Comparison of ENCODE assay signal across 11 cellular contexts in the genomic region with DNA sequence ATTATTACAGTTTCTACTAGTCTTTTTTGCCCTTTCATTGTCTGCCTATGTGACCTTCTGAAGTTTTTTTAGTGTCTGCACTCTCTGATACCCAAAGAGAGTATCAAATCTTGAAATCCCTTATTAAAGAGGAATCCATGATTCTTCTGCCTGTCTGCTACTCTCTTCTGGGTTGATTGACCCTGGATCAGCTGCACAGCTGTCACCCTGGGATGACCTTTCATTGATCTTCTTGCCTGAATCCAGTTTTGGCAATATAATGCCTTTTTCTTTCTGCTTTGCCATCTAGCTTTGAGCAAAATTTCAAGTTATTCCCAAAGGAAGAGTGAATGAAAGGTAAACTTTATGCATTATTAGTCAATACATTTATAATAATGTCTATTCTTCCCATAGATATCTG.
"Had no signal": no experiment of that assay in that cellular context is flagged by ENCODE, and none has a peak within 500 bp of the region (broad histone marks: within the 10 kb centered on the region; RNA-seq: fewer than 3 reads in every experiment).

No MANE protein-coding gene starts in this region.

- H2AFZ ChIP-seq: GM23248, GM23338 had no signal

- H3K9me3 ChIP-seq: HAP-1 had no signal

- FAIRE-seq: H1, H54 had no signal

- H3K36me3 ChIP-seq: HAP-1 had no signal

- H3K27ac Mint-ChIP-seq: GM23338, H9, HFFc6 had no signal

- H3K4me2 ChIP-seq: GM23338 had no signal

- ATAC-seq: GM23338, HCT116 had no signal

- H3K27ac ChIP-seq: GM23248 had no signal

- H3K4me3 Mint-ChIP-seq: GM23338, H9, HFFc6 had no signal

- H3K4me1 ChIP-seq: HAP-1 had no signal

- H3K4me3 ChIP-seq: GM23248, GM23338, HAP-1 had no signal

- H3K9ac ChIP-seq: GM23248 had no signal

- DNase-seq: GM23248, GOT3, H7, H9, HCEC 1CT, HFFc6 had no signal
